Comparison of ENCODE assay signal across 20 cellular contexts in genomic region chr11:44468338-44468988, GRCh38.
"Had no signal": no experiment of that assay in that cellular context is flagged by ENCODE, and none has a peak within 500 bp of the region (broad histone marks: within the 10 kb centered on the region; RNA-seq: fewer than 3 reads in every experiment).

No MANE protein-coding gene starts in this region.

- H3K27ac ChIP-seq: heart right ventricle, hepatocyte, lower lobe of right lung, neural progenitor cell, neutrophil, parathyroid adenoma, psoas muscle, spleen, tibial nerve, uterus had no signal

- H3K4me3 ChIP-seq: heart right ventricle, hepatocyte, lower lobe of right lung, neural progenitor cell, psoas muscle, spleen, tibial nerve, uterus had no signal

- ATAC-seq: lower lobe of right lung; naive thymus-derived CD8-positive, alpha-beta T cell; psoas muscle; sciatic nerve; stimulated activated effector memory CD8-positive, alpha-beta T cell treated with anti-CD3 and anti-CD28 coated beads, Interleukin-12 subunit alpha, Interleukin-12 subunit beta, amount 100 ng/mL, for 72 hours had no signal

- H3K36me3 ChIP-seq: heart right ventricle, lower lobe of right lung, neural progenitor cell, neutrophil, spleen, tibial nerve, uterus had no signal

- H3K9me3 ChIP-seq: lower lobe of right lung, neutrophil, psoas muscle, uterus had no signal

- DNase-seq: heart right ventricle; lower lobe of right lung; mammary epithelial cell; mesenchymal stem cell; naive thymus-derived CD8-positive, alpha-beta T cell; occipital lobe; psoas muscle; small intestine; spleen; stimulated activated CD4-positive, alpha-beta T cell treated with anti-CD3 and anti-CD28 coated beads, Interleukin-4, amount 100 ng/mL, for 24 hours; stimulated activated naive CD4-positive, alpha-beta T cell; substantia nigra; uterus had no signal

- H3K27me3 ChIP-seq: heart right ventricle, hepatocyte, neural progenitor cell, tibial nerve, uterus had no signal

- H3K4me1 ChIP-seq: lower lobe of right lung, parathyroid adenoma, psoas muscle, spleen, uterus had no signal
